In the genomic region with DNA sequence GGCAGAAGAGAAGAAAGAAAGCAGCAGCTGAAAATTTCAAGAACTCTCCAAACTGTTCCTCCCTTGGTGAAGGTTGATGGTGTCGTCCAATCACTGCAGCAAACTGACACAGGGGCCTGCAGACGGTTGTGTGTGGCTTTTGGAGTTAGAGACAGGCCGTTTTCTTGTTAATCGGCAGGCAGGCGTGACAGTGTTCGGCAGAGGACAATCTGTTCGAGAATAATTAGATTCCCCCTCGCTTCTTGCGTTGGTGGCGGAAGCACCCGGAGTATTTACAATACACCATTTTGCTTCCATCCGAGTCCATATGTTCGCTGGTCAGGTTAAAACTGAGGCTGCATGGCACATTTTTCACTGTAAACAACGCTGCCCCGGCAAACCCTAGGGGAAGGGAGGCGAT, we compare ENCODE assay signal across 25 cellular contexts.
"Had no signal": no experiment of that assay in that cellular context is flagged by ENCODE, and none has a peak within 500 bp of the region (broad histone marks: within the 10 kb centered on the region; RNA-seq: fewer than 3 reads in every experiment).

No MANE protein-coding gene starts in this region.

- H3K4me3 ChIP-seq: left lung, lower lobe of right lung, ovary, skin epidermis, stomach, testis, tibial artery, uterus had no signal

- H3K4me3 Mint-ChIP-seq: immature natural killer cell; naive thymus-derived CD8-positive, alpha-beta T cell; nephron; stimulated activated naive B cell treated with anti-CD40 and anti-IgM and Interleukin-4, amounts not matched to agents 10 μg/mL and 1 μg/mL and 100 μg/mL, for 72 hours; type B pancreatic cell had no signal

- H3K27ac ChIP-seq: left lung, lower lobe of right lung, ovary, skin epidermis, stomach, testis, tibial artery, uterus had no signal

- H3K36me3 Mint-ChIP-seq: type B pancreatic cell had no signal

- DNase-seq: hypothalamus; immature natural killer cell; kidney; left colon; lower lobe of right lung; mammary epithelial cell; mesenchymal stem cell; naive thymus-derived CD8-positive, alpha-beta T cell; ovary; retina; stimulated activated CD4-positive, alpha-beta T cell treated with anti-CD3 and anti-CD28 coated beads, Interleukin-12 subunit alpha, Interleukin-12 subunit beta, amount 100 ng/mL, for 4 hours; stimulated activated CD4-positive, alpha-beta T cell treated with anti-CD3 and anti-CD28 coated beads, Interleukin-15, amount 100 ng/mL, for 24 hours; stimulated activated CD4-positive, alpha-beta T cell treated with anti-CD3 and anti-CD28 coated beads, Interleukin-2, amount 100 ng/mL, for 24 hours; stimulated activated CD4-positive, alpha-beta T cell treated with anti-CD3 and anti-CD28 coated beads, Interleukin-4, amount 100 ng/mL, for 1 hour; stimulated activated naive B cell treated with anti-CD40 and anti-IgM and Interleukin-4, amounts not matched to agents 10 μg/mL and 1 μg/mL and 100 μg/mL, for 72 hours; stimulated activated naive CD8-positive, alpha-beta T cell treated with anti-CD3 and anti-CD28 coated beads, Interleukin-15, Interleukin-2, amounts not matched to agents 100 U/mL and 50 U/mL, for 24 hours; stomach; testis; tibial artery; uterus had no signal

- H3K4me1 Mint-ChIP-seq: immature natural killer cell; naive thymus-derived CD8-positive, alpha-beta T cell; stimulated activated naive B cell treated with anti-CD40 and anti-IgM and Interleukin-4, amounts not matched to agents 10 μg/mL and 1 μg/mL and 100 μg/mL, for 72 hours had no signal

- H3K36me3 ChIP-seq: left lung, lower lobe of right lung, ovary, tibial artery, uterus had no signal

- H3K9me3 ChIP-seq: lower lobe of right lung, ovary, testis, tibial artery, uterus had no signal

- H3K4me1 ChIP-seq: lower lobe of right lung, stomach, testis, tibial artery, uterus had no signal

- H3K27me3 Mint-ChIP-seq: naive thymus-derived CD8-positive, alpha-beta T cell; progenitor cell of endocrine pancreas; stimulated activated naive B cell treated with anti-CD40 and anti-IgM and Interleukin-4, amounts not matched to agents 10 μg/mL and 1 μg/mL and 100 μg/mL, for 72 hours; type B pancreatic cell had no signal

- H3K27me3 ChIP-seq: left lung, ovary, stomach, testis, tibial artery, uterus had no signal

- H3K27ac Mint-ChIP-seq: immature natural killer cell; naive thymus-derived CD8-positive, alpha-beta T cell; nephron; progenitor cell of endocrine pancreas; stimulated activated naive B cell treated with anti-CD40 and anti-IgM and Interleukin-4, amounts not matched to agents 10 μg/mL and 1 μg/mL and 100 μg/mL, for 72 hours; type B pancreatic cell had no signal

- H3K9me3 Mint-ChIP-seq: immature natural killer cell, nephron, type B pancreatic cell had no signal
